Comparison of ENCODE assay signal across 12 cellular contexts in the genomic region with DNA sequence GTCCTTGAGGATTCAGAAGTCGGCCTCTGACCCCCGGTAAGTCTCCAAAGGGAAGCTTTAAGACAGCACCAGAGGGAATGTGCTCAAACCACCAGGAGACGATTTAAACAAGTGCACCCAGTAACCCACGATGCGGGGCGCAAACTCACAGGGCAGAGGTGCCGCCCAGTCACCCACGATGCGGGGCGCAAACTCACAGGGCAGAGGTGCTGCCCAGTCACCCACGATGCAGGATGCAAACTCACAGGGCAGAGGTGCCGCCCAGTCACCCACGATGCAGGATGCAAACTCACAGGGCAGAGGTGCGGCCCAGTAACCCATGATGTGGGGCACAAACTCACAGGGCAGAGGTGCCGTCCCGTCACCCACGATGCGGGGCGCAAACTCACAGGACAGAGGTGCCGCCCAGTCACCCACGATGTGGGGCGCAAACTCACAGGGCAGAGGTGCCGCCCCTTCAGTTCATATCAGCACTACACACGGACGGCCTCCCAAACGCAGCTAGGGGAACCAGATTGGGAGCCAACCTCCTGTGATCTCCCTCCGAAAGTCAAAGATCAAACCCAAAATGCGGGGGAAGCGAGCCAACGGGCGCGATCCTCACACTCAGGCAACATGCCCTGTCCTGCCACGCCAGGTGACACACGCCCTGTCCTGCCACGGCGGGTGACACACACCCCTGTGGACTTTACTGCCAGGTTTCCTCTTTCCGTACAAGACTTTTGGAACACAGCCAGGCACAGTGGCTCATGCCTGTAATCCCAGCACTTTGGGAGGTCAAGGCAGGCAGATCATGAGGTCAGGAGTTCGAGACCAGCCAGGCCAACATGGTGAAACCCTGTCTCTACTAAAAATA. TPM values are rescaled to one million over a fixed set of nuclear protein-coding genes. Genes with fewer than 3 reads are reported as not detected.
DNase-seq lines count a peak whose midpoint lies in the region; ATAC-seq and TF ChIP-seq lines count a peak whose summit lies in the region.
"Had no signal": no experiment of that assay in that cellular context is flagged by ENCODE, and none has a peak within 500 bp of the region (broad histone marks: within the 10 kb centered on the region; RNA-seq: fewer than 3 reads in every experiment).

No MANE protein-coding gene starts in this region.

- CTCF ChIA-PET in activated B cell treated with CpG ODN at 0.5 μM for 24 hours (lab: Charles Lee), result no interaction called here

- intact Hi-C loops in activated B cell treated with CpG ODN at 0.5 μM for 24 hours (cut with micrococcal nuclease) (no loop called here), spleen (cut with DNase I; ENCODE audit: low total_unique reads) (no loop called here)

- H3K9me3 ChIP-seq in hepatocyte (ENCODE audit: low read depth) (no peaks in the 10 kb centered on the region), spleen (no peaks in the 10 kb centered on the region)

- no peaks in the 10 kb centered on the region for H3K9me3 Mint-ChIP-seq in activated T-cell treated with anti-CD3 and anti-CD28 coated beads, Interleukin-2, amount 50 U/mL, for 72 hours
- H3K9me3 Mint-ChIP-seq in activated B cell treated with CpG ODN at 0.5 μM for 24 hours, result no peaks in the 10 kb centered on the region

- H3K4me3 ChIP-seq in hepatocyte, result no peak overlapping the region
- no peak overlapping the region for H3K4me3 ChIP-seq in spleen

- H3K4me1 ChIP-seq in hepatocyte (ENCODE audit: insufficient read depth) (peaks cover 9% of the 10 kb centered on the region), spleen (peaks cover 11 to 72% (median 23%) of the 10 kb centered on the region in 6 donors)

- H3K27me3 ChIP-seq in hepatocyte, result peaks cover 28% of the 10 kb centered on the region
- H3K27me3 ChIP-seq in spleen (replicated peaks in 1 of 7), result peaks cover 0 to 61% (median 32%) of the 10 kb centered on the region in 7 donors

- peaks cover 32% of the 10 kb centered on the region for H3K27me3 Mint-ChIP-seq in activated T-cell treated with anti-CD3 and anti-CD28 coated beads, Interleukin-2, amount 50 U/mL, for 72 hours (ENCODE audit: low read depth)
- peaks cover 35% of the 10 kb centered on the region for H3K27me3 Mint-ChIP-seq in activated B cell treated with CpG ODN at 0.5 μM for 24 hours

- no peak for ATAC-seq in activated T-cell treated with anti-CD3 and anti-CD28 coated beads, Interleukin-2, amount 50 U/mL, for 72 hours (replicated peaks in 1 of 2)
- ATAC-seq in activated B cell treated with CpG ODN at 0.5 μM for 24 hours (ENCODE audit: low read depth), result no peak

- H3K9me2 ChIP-seq in hepatocyte (replicated peaks; ENCODE audit: insufficient read depth), result no peaks in the 10 kb centered on the region

- peak overlapping the region; percentile 99 for H3K4me2 ChIP-seq in hepatocyte

- H3K79me2 ChIP-seq in hepatocyte, result peaks cover 9% of the 10 kb centered on the region

- H3K27ac ChIP-seq in hepatocyte, result no peak overlapping the region
- H3K27ac ChIP-seq in spleen, result no peak overlapping the region

- WGBS in hepatocyte (ENCODE audit: low lambda C conversion rate, missing lambda C conversion rate), result 92% methylated on average over 35 of the region's 38 CpGs
- 76 to 77% (median 77%) methylated on average over 34 to 38 of the region's 38 CpGs for WGBS in spleen, 5 donors

- H3K36me3 ChIP-seq in hepatocyte (replicated peaks; ENCODE audit: insufficient read depth, low read depth), result no peaks in the 10 kb centered on the region
- no peaks in the 10 kb centered on the region for H3K36me3 ChIP-seq in spleen

- no peak for TF ChIP-seq POLR2A in spleen (IDR thresholded peaks at IDR 0.05)

- TF ChIP-seq CTCF in activated B cell treated with CpG ODN at 0.5 μM for 24 hours (IDR thresholded peaks at IDR 0.05), result no peak
- TF ChIP-seq CTCF in hepatocyte (IDR thresholded peaks at IDR 0.05; ENCODE audit: poor library complexity), result no peak
- no peak for TF ChIP-seq CTCF in spleen (IDR thresholded peaks at IDR 0.05 in 8 of 11, conservative IDR thresholded peaks at IDR 0.05 in 3 of 11)

- peak overlapping the region; percentile 81 to 91 for H3K4me3 Mint-ChIP-seq in activated T-cell treated with anti-CD3 and anti-CD28 coated beads, Interleukin-2, amount 50 U/mL, for 72 hours
- H3K4me3 Mint-ChIP-seq in activated B cell treated with CpG ODN at 0.5 μM for 24 hours, result peak overlapping the region; percentile 44

- H3K4me1 Mint-ChIP-seq in activated T-cell treated with anti-CD3 and anti-CD28 coated beads, Interleukin-2, amount 50 U/mL, for 72 hours (ENCODE audit: low read depth), result peaks cover 31% of the 10 kb centered on the region
- peaks cover 29% of the 10 kb centered on the region for H3K4me1 Mint-ChIP-seq in activated B cell treated with CpG ODN at 0.5 μM for 24 hours

- no peak for DNase-seq in activated T-cell treated with anti-CD3 and anti-CD28 coated beads, Interleukin-2, amount 50 U/mL, for 72 hours
- no peak for DNase-seq in activated T-cell treated with anti-CD3 and anti-CD28 coated beads, Interleukin-2, amount 50 U/mL, for 1 hour
- no peak for DNase-seq in activated B cell treated with CpG ODN at 0.5 μM for 24 hours
- no peak for DNase-seq in hepatocyte (ENCODE audit: low spot score)
- peak; percentile 59 for DNase-seq in spleen
- no peak for DNase-seq in NCI-H510A (lab: John Stamatoyannopoulos, UW)
- no peak for DNase-seq in stimulated activated CD4-positive, alpha-beta T cell treated with anti-CD3 and anti-CD28 coated beads, Interleukin-1b, Interleukin-23, amount 100 ng/mL, for 48 hours
- no peak for DNase-seq in NCI-H146 (lab: John Stamatoyannopoulos, UW)
- DNase-seq: caudate nucleus, DMS79, NCI-H1694, SIG-M5 had no signal

- H4K20me1 ChIP-seq in hepatocyte (ENCODE audit: insufficient read depth, poor library complexity, severe bottlenecking), result peaks cover 22% of the 10 kb centered on the region

- H2AFZ ChIP-seq in hepatocyte, result no peak overlapping the region

- POLR2A ChIA-PET in activated B cell treated with CpG ODN at 0.5 μM for 24 hours (lab: Charles Lee), result no interaction called here

- H3K27ac Mint-ChIP-seq in activated T-cell treated with anti-CD3 and anti-CD28 coated beads, Interleukin-2, amount 50 U/mL, for 72 hours, result no peak overlapping the region
- no peak overlapping the region for H3K27ac Mint-ChIP-seq in activated B cell treated with CpG ODN at 0.5 μM for 24 hours

- H3K36me3 Mint-ChIP-seq in activated T-cell treated with anti-CD3 and anti-CD28 coated beads, Interleukin-2, amount 50 U/mL, for 72 hours (ENCODE audit: insufficient read depth in 2 of 2), result peaks cover 1% of the 10 kb centered on the region in 2 donors
- no peaks in the 10 kb centered on the region for H3K36me3 Mint-ChIP-seq in activated B cell treated with CpG ODN at 0.5 μM for 24 hours (ENCODE audit: low read depth)

RNA-seq across cellular contexts. Expression of gene PPP2R3B, which starts 11.3 kb away (rescaled TPM):
- total RNA-seq in activated T-cell treated with anti-CD3 and anti-CD28 coated beads, Interleukin-2, amount 50 U/mL, for 72 hours, result 10 to 100 TPM; 44.7 to 50.1 TPM
- total RNA-seq in activated B cell treated with CpG ODN at 0.5 μM for 24 hours, result 15.4 and 15.5 TPM in 2 replicates
- total RNA-seq in hepatocyte, result 13.0 and 24.3 TPM in 2 replicates
- 21.1 and 22.4 TPM in 2 replicates for polyA plus RNA-seq in hepatocyte
- 10 to 100 TPM; 12.6 to 34.2 (median 24.4) TPM for total RNA-seq in spleen
- 10 to 100 TPM; 27.0 to 62.2 (median 45.8) TPM for polyA plus RNA-seq in spleen

RNA-seq across cellular contexts. Expression of gene GTPBP6, which starts 56.8 kb away (rescaled TPM):
- 10 to 100 TPM; 47.2 to 53.6 TPM for total RNA-seq in activated T-cell treated with anti-CD3 and anti-CD28 coated beads, Interleukin-2, amount 50 U/mL, for 72 hours
- 69.9 and 75.6 TPM in 2 replicates for total RNA-seq in activated B cell treated with CpG ODN at 0.5 μM for 24 hours
- total RNA-seq in hepatocyte, result 39.6 and 40.7 TPM in 2 replicates
- 69.2 and 69.3 TPM in 2 replicates for polyA plus RNA-seq in hepatocyte
- total RNA-seq in spleen, result 10 to 100 TPM; 25.4 to 50.4 (median 37.6) TPM
- polyA plus RNA-seq in spleen, result 10 to 100 TPM; 43.8 to 69.4 (median 43.9) TPM
